ENCODE assay signal across 9 cellular contexts in the genomic region with DNA sequence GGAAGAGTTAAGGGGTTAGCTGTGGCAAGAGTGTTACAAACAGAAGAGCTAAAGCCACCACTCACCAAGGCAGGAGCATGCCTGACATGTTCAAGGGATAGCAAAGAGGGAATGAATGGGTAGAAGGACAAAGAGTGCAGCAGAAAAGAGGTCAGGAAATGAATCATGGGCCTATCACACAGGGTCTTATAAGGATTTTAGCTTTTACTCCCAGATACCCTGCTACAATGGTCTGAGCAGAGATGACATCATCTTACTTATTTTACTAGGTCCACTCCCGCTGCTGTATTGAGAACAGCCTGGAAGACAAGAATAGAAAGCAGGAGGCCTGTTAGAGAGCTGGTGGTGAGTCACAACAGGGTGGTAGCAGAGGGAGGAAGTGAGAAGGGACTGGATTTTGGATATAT. TPM values are rescaled to one million over a fixed set of nuclear protein-coding genes. Genes with fewer than 3 reads are reported as not detected.
DNase-seq lines count a peak whose midpoint lies in the region; ATAC-seq and TF ChIP-seq lines count a peak whose summit lies in the region.
"Had no signal": no experiment of that assay in that cellular context is flagged by ENCODE, and none has a peak within 500 bp of the region (broad histone marks: within the 10 kb centered on the region; RNA-seq: fewer than 3 reads in every experiment).

No MANE protein-coding gene starts in this region.

- H3K4me1 ChIP-seq in esophagus squamous epithelium = peaks cover 0 to 11% (median 0%) of the 10 kb centered on the region in 3 donors

- H3K4me3 ChIP-seq in dorsolateral prefrontal cortex (no peak overlapping the region), esophagus squamous epithelium (no peak overlapping the region)

- H3K27me3 Mint-ChIP-seq in activated CD4-positive, alpha-beta T cell treated with anti-CD3 and anti-CD28 coated beads, Interleukin-2, amount 10 ng/mL, durations not matched to agents 24 days and 14 days = no peaks in the 10 kb centered on the region
- no peaks in the 10 kb centered on the region for H3K27me3 Mint-ChIP-seq in nephron (ENCODE audit: low read depth)

- no peaks in the 10 kb centered on the region for H3K9me3 ChIP-seq in esophagus squamous epithelium

- intact Hi-C loops in activated CD4-positive, alpha-beta T cell treated with anti-CD3 and anti-CD28 coated beads, Interleukin-2, amount 10 ng/mL, durations not matched to agents 24 days and 14 days (cut with micrococcal nuclease) = no loop called here
- intact Hi-C loops in dorsolateral prefrontal cortex (cut with DNase I) = no loop called here
- intact Hi-C loops in esophagus squamous epithelium (cut with DNase I) = no loop called here

- no peaks in the 10 kb centered on the region for H3K27me3 ChIP-seq in dorsolateral prefrontal cortex
- no peaks in the 10 kb centered on the region for H3K27me3 ChIP-seq in esophagus squamous epithelium

- DNase-seq in activated CD4-positive, alpha-beta T cell treated with anti-CD3 and anti-CD28 coated beads, Interleukin-2, amount 10 ng/mL, durations not matched to agents 24 days and 14 days = peak; percentile 44
- no peak for DNase-seq in activated CD4-positive, alpha-beta T cell treated with anti-CD3 and anti-CD28 coated beads for 1 hour
- peak; percentile 88 for DNase-seq in NCI-H226
- peak in 3 of 10 donors; percentile 26 to 62 (median 56) for DNase-seq in dorsolateral prefrontal cortex
- no peak for DNase-seq in esophagus squamous epithelium (lab: John Stamatoyannopoulos, UW)
- DNase-seq in NCI-H748 (lab: John Stamatoyannopoulos, UW; ENCODE audit: unreplicated experiment) = no peak

- peaks cover 32% of the 10 kb centered on the region for H3K36me3 Mint-ChIP-seq in activated CD4-positive, alpha-beta T cell treated with anti-CD3 and anti-CD28 coated beads, Interleukin-2, amount 10 ng/mL, durations not matched to agents 24 days and 14 days (ENCODE audit: low read depth)
- H3K36me3 Mint-ChIP-seq in nephron (ENCODE audit: low read depth) = peaks cover 47% of the 10 kb centered on the region

- no peak overlapping the region for H3K27ac Mint-ChIP-seq in activated CD4-positive, alpha-beta T cell treated with anti-CD3 and anti-CD28 coated beads, Interleukin-2, amount 10 ng/mL, durations not matched to agents 24 days and 14 days
- peak overlapping the region in 2 of 3 experiments; percentile 3 to 46 for H3K27ac Mint-ChIP-seq in nephron

- 11 to 36% methylated on average over 1 of the region's 1 CpG for WGBS in esophagus squamous epithelium, 2 donors

- TF ChIP-seq CTCF in dorsolateral prefrontal cortex (IDR thresholded peaks at IDR 0.05 in 54 of 56, conservative IDR thresholded peaks at IDR 0.05 in 2 of 56; ENCODE audit: low read depth in 1 of 56, partially characterized antibody in 56 of 56) (no peak), nephron (IDR thresholded peaks at IDR 0.05; ENCODE audit: unreplicated experiment in 3 of 3) (no peak), esophagus squamous epithelium (IDR thresholded peaks at IDR 0.05) (no peak)

- H3K4me1 Mint-ChIP-seq in activated CD4-positive, alpha-beta T cell treated with anti-CD3 and anti-CD28 coated beads, Interleukin-2, amount 10 ng/mL, durations not matched to agents 24 days and 14 days = peaks cover 22% of the 10 kb centered on the region
- peaks cover 50% of the 10 kb centered on the region for H3K4me1 Mint-ChIP-seq in nephron

- H3K36me3 ChIP-seq in esophagus squamous epithelium = peaks cover 5 to 69% (median 7%) of the 10 kb centered on the region in 3 donors

- peak overlapping the region in 44 of 59 donors; percentile 4 to 81 (median 50) for H3K27ac ChIP-seq in dorsolateral prefrontal cortex
- H3K27ac ChIP-seq in esophagus squamous epithelium = peak overlapping the region in 1 of 4 donors; percentile 5
- H3K27ac ChIP-seq: C4-2B had no signal

- TF ChIP-seq POLR2A in esophagus squamous epithelium (IDR thresholded peaks at IDR 0.05) = no peak

- no peaks in the 10 kb centered on the region for H3K9me3 Mint-ChIP-seq in activated CD4-positive, alpha-beta T cell treated with anti-CD3 and anti-CD28 coated beads, Interleukin-2, amount 10 ng/mL, durations not matched to agents 24 days and 14 days
- H3K9me3 Mint-ChIP-seq in nephron = no peaks in the 10 kb centered on the region

- no peak overlapping the region for H3K4me3 Mint-ChIP-seq in activated CD4-positive, alpha-beta T cell treated with anti-CD3 and anti-CD28 coated beads, Interleukin-2, amount 10 ng/mL, durations not matched to agents 24 days and 14 days
- H3K4me3 Mint-ChIP-seq in nephron = no peak overlapping the region

- ATAC-seq in HG02642 (IDR thresholded peaks at IDR 0.05; ENCODE audit: poor library complexity, unreplicated experiment) = peak; percentile 88

RNA-seq across cellular contexts. Expression of gene TRAF6, which starts 9.8 kb away (rescaled TPM):
- total RNA-seq in activated CD4-positive, alpha-beta T cell treated with anti-CD3 and anti-CD28 coated beads, Interleukin-2, amount 10 ng/mL, durations not matched to agents 24 days and 14 days = 10.9 and 11.5 TPM in 2 replicates
- total RNA-seq in dorsolateral prefrontal cortex (10 to 100 TPM; 13.8 to 27.7 (median 20.8) TPM), esophagus squamous epithelium (10 to 100 TPM in 1 of 4 donors, 1 to 10 TPM in 3; 7.8 to 12.2 (median 7.9) TPM)

Comparison
In these comparisons a context has a peak if more than half of its experiments do, and no peak if none do; other contexts are left out.
1. DNase-seq: peak in activated CD4-positive, alpha-beta T cell treated with anti-CD3 and anti-CD28 coated beads, Interleukin-2, amount 10 ng/mL, durations not matched to agents 24 days and 14 days (single experiment) and NCI-H226 (single experiment); none in activated CD4-positive, alpha-beta T cell treated with anti-CD3 and anti-CD28 coated beads for 1 hour (single experiment), esophagus squamous epithelium (single experiment) and NCI-H748 (single experiment).